Comparison of ENCODE assay signal across 2 cellular contexts in the genomic region with DNA sequence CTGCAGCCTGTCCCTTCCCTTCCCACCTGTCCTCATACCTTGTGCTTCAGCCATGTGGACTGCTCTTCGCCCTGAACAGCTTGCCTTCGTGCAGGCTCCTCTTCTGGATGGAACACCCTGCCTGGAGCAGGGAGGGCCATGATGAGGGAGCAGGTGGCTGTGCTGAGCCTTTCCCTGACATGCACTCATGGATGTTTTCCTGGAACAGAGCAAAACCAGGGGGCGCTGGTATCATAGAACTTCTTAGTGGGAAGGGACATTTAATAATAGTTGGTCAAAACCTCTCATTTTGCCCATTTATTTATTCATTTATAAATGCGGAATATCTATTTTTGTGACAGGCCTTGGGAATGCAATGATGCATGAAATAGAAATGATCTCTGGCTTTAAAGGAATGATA.
TF ChIP-seq lines count a peak whose summit lies in the region.

No MANE protein-coding gene starts in this region.

TF ChIP-seq in SK-N-SH, 30 proteins besides CTCF, POLR2A, EP300 and RAD21 (continued from another document):
- no peak for TF ChIP-seq NRF1 (IDR thresholded peaks at IDR 0.05; ENCODE audit: low read depth, low read length)
- no peak for TF ChIP-seq TEAD4 (IDR thresholded peaks at IDR 0.05; ENCODE audit: borderline replicate concordance, insufficient read depth)
- TF ChIP-seq FOXJ3 (CRISPR knock-in tag; IDR thresholded peaks at IDR 0.05), result no peak
- no peak for TF ChIP-seq JUND (IDR thresholded peaks at IDR 0.05)

TF ChIP-seq in SK-N-SH treated with all-trans-retinoic acid at 6 μM for 48 hours, 23 proteins besides CTCF, POLR2A, EP300 and RAD21 (continued from another document):
- TF ChIP-seq, protein P1, sequence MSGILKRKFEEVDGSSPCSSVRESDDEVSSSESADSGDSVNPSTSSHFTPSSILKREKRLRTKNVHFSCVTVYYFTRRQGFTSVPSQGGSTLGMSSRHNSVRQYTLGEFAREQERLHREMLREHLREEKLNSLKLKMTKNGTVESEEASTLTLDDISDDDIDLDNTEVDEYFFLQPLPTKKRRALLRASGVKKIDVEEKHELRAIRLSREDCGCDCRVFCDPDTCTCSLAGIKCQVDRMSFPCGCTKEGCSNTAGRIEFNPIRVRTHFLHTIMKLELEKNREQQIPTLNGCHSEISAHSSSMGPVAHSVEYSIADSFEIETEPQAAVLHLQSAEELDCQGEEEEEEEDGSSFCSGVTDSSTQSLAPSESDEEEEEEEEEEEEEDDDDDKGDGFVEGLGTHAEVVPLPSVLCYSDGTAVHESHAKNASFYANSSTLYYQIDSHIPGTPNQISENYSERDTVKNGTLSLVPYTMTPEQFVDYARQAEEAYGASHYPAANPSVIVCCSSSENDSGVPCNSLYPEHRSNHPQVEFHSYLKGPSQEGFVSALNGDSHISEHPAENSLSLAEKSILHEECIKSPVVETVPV (CRISPR knock-in tag; IDR thresholded peaks at IDR 0.05), result no peak
- TF ChIP-seq ZNF8 (CRISPR knock-in tag; IDR thresholded peaks at IDR 0.05) (no peak), PPARA (CRISPR knock-in tag; IDR thresholded peaks at IDR 0.05; ENCODE audit: borderline replicate concordance) (no peak), ZFP3 (CRISPR knock-in tag; IDR thresholded peaks at IDR 0.05) (no peak), GLIS3 (CRISPR knock-in tag; IDR thresholded peaks at IDR 0.05) (no peak), ESRRG (CRISPR knock-in tag; IDR thresholded peaks at IDR 0.05) (no peak), TCF4 (CRISPR knock-in tag; IDR thresholded peaks at IDR 0.05; ENCODE audit: borderline replicate concordance) (no peak), ZNF565 (CRISPR knock-in tag; conservative IDR thresholded peaks at IDR 0.05; ENCODE audit: low read depth) (no peak), ARNTL (CRISPR knock-in tag; IDR thresholded peaks at IDR 0.05; ENCODE audit: borderline replicate concordance, low read depth) (no peak), BACH2 (CRISPR knock-in tag; IDR thresholded peaks at IDR 0.05; ENCODE audit: borderline replicate concordance) (no peak)
